Comparison of ENCODE assay signal across 8 cellular contexts in genomic region chr11:134228625-134229024, GRCh38. TPM values are rescaled to one million over a fixed set of nuclear protein-coding genes. Genes with fewer than 3 reads are reported as not detected.
A peak's percentile ranks its signal among the peaks of the same experiment; 100 is the strongest.
DNase-seq lines count a peak whose midpoint lies in the region; ATAC-seq, FAIRE-seq and TF ChIP-seq lines count a peak whose summit lies in the region.

No MANE protein-coding gene starts in this region.

- H3K4me2 ChIP-seq in DOHH2 (ENCODE audit: low read length) (peak overlapping the region; percentile 37), astrocyte (ENCODE audit: low read length) (no peak overlapping the region)

- peaks cover 4% of the 10 kb centered on the region for H3K36me3 Mint-ChIP-seq in astrocyte (ENCODE audit: low read depth, unreplicated experiment)
- H3K36me3 Mint-ChIP-seq in activated T-helper 2 cell treated with anti-CD3 and anti-CD28 coated beads, Interferon-gamma antibody, Interleukin-2, Interleukin-4, amounts not matched to agents 10 μg/mL and 5 μg/mL and 100 μg/mL, durations not matched to agents 14 hours and 24 hours and 36 hours (ENCODE audit: low read depth), result peaks cover 16% of the 10 kb centered on the region

- no peak overlapping the region for H3K27ac Mint-ChIP-seq in astrocyte (ENCODE audit: unreplicated experiment)
- no peak overlapping the region for H3K27ac Mint-ChIP-seq in activated T-helper 2 cell treated with anti-CD3 and anti-CD28 coated beads, Interferon-gamma antibody, Interleukin-2, Interleukin-4, amounts not matched to agents 10 μg/mL and 5 μg/mL and 100 μg/mL, durations not matched to agents 14 hours and 24 hours and 36 hours

- 78% methylated on average over 6 of the region's 6 CpGs for WGBS in right lobe of liver (ENCODE audit: insufficient coverage, low coverage, low lambda C conversion rate, missing lambda C conversion rate)

- peaks cover 28% of the 10 kb centered on the region for H3K4me1 Mint-ChIP-seq in astrocyte (ENCODE audit: low read depth, unreplicated experiment)
- H3K4me1 Mint-ChIP-seq in activated T-helper 2 cell treated with anti-CD3 and anti-CD28 coated beads, Interferon-gamma antibody, Interleukin-2, Interleukin-4, amounts not matched to agents 10 μg/mL and 5 μg/mL and 100 μg/mL, durations not matched to agents 14 hours and 24 hours and 36 hours (ENCODE audit: low read depth), result peaks cover 70% of the 10 kb centered on the region

- TF ChIP-seq CTCF in DOHH2 (IDR thresholded peaks at IDR 0.05; ENCODE audit: low read depth, low read length, poor library complexity, severe bottlenecking), result no peak
- no peak for TF ChIP-seq CTCF in astrocyte (IDR thresholded peaks at IDR 0.05; ENCODE audit: insufficient read depth, low read depth, low read length)
- TF ChIP-seq CTCF in right lobe of liver (IDR thresholded peaks at IDR 0.05), result no peak

- H2AFZ ChIP-seq in astrocyte (ENCODE audit: low read depth, low read length), result no peak overlapping the region

- H3K36me3 ChIP-seq in DOHH2 (ENCODE audit: control insufficient read depth, low read length), result no peaks in the 10 kb centered on the region
- H3K36me3 ChIP-seq in astrocyte (ENCODE audit: insufficient read depth, low read length), result peaks cover 5% of the 10 kb centered on the region
- H3K36me3 ChIP-seq in right lobe of liver, result no peaks in the 10 kb centered on the region

- peaks cover 2% of the 10 kb centered on the region for H3K79me2 ChIP-seq in DOHH2 (ENCODE audit: control insufficient read depth, low read length)
- peaks cover 84% of the 10 kb centered on the region for H3K79me2 ChIP-seq in astrocyte (ENCODE audit: insufficient read depth, low read length)

- H3K9me3 ChIP-seq in DOHH2 (ENCODE audit: control insufficient read depth, insufficient read depth, low read length) (no peaks in the 10 kb centered on the region), astrocyte (ENCODE audit: insufficient read depth, low read depth, low read length) (no peaks in the 10 kb centered on the region), right lobe of liver (no peaks in the 10 kb centered on the region)

- DNase-seq in GM19240 (ENCODE audit: insufficient read length, low spot score) (peak; percentile 48), astrocyte (ENCODE audit: low read depth) (peak; percentile 45), ecto neural progenitor cell (ENCODE audit: low spot score) (no peak), right lobe of liver (no peak), HT-29 (ENCODE audit: low spot score) (no peak)
- DNase-seq in activated T-helper 2 cell treated with anti-CD3 and anti-CD28 coated beads, Interferon-gamma antibody, Interleukin-2, Interleukin-4, amounts not matched to agents 10 μg/mL and 5 μg/mL and 100 μg/mL, durations not matched to agents 14 hours and 24 hours and 36 hours (ENCODE audit: low spot score), result no peak

- TF ChIP-seq POLR2A in right lobe of liver (IDR thresholded peaks at IDR 0.05), result no peak

- H3K4me3 ChIP-seq in DOHH2 (ENCODE audit: low read length), result no peak overlapping the region
- no peak overlapping the region for H3K4me3 ChIP-seq in astrocyte (ENCODE audit: insufficient read depth, low read depth, low read length)
- no peak overlapping the region for H3K4me3 ChIP-seq in right lobe of liver

- H4K20me1 ChIP-seq in DOHH2 (ENCODE audit: control insufficient read depth, insufficient read depth, low read depth, low read length) (peaks cover 61% of the 10 kb centered on the region), astrocyte (ENCODE audit: insufficient read depth, low read length) (peaks cover 82% of the 10 kb centered on the region)

- H3K27me3 ChIP-seq in DOHH2 (ENCODE audit: control insufficient read depth, low read length) (peaks cover 74% of the 10 kb centered on the region), astrocyte (ENCODE audit: insufficient read depth, low read length) (no peaks in the 10 kb centered on the region), right lobe of liver (no peaks in the 10 kb centered on the region)

- no peaks in the 10 kb centered on the region for H3K9me3 Mint-ChIP-seq in astrocyte (ENCODE audit: unreplicated experiment)
- H3K9me3 Mint-ChIP-seq in activated T-helper 2 cell treated with anti-CD3 and anti-CD28 coated beads, Interferon-gamma antibody, Interleukin-2, Interleukin-4, amounts not matched to agents 10 μg/mL and 5 μg/mL and 100 μg/mL, durations not matched to agents 14 hours and 24 hours and 36 hours, result no peaks in the 10 kb centered on the region

- H3F3A ChIP-seq in DOHH2 (ENCODE audit: control insufficient read depth, insufficient read depth), result peaks cover 3% of the 10 kb centered on the region; the same call in 1 of the 2 replicates

- no peak overlapping the region for H3K27ac ChIP-seq in DOHH2 (ENCODE audit: low read depth, low read length)
- H3K27ac ChIP-seq in astrocyte (ENCODE audit: low read depth, low read length), result no peak overlapping the region
- H3K27ac ChIP-seq in right lobe of liver, result no peak overlapping the region

- H3K4me1 ChIP-seq in DOHH2 (ENCODE audit: control insufficient read depth, low read length), result peaks cover 48% of the 10 kb centered on the region
- peaks cover 19% of the 10 kb centered on the region for H3K4me1 ChIP-seq in astrocyte (ENCODE audit: insufficient read depth, low read length)
- peaks cover 0 to 30% (median 5%) of the 10 kb centered on the region in 4 donors for H3K4me1 ChIP-seq in right lobe of liver

- FAIRE-seq in astrocyte (lab: Jason Lieb, UNC), result no peak

- ATAC-seq in HG03095 (IDR thresholded peaks at IDR 0.05; ENCODE audit: unreplicated experiment), result peak; percentile 55
- no peak for ATAC-seq in right lobe of liver

- no peaks in the 10 kb centered on the region for H3K27me3 Mint-ChIP-seq in astrocyte (ENCODE audit: low read depth, unreplicated experiment)
- no peaks in the 10 kb centered on the region for H3K27me3 Mint-ChIP-seq in activated T-helper 2 cell treated with anti-CD3 and anti-CD28 coated beads, Interferon-gamma antibody, Interleukin-2, Interleukin-4, amounts not matched to agents 10 μg/mL and 5 μg/mL and 100 μg/mL, durations not matched to agents 14 hours and 24 hours and 36 hours (ENCODE audit: low read depth)

- H3K9ac ChIP-seq in astrocyte (ENCODE audit: low read length), result no peak overlapping the region

- H3K9me2 ChIP-seq in DOHH2 (replicated peaks; ENCODE audit: control insufficient read depth, low read length), result no peaks in the 10 kb centered on the region

- intact Hi-C loops in right lobe of liver (cut with DNase I), result no loop called here
- intact Hi-C loops in activated T-helper 2 cell treated with anti-CD3 and anti-CD28 coated beads, Interferon-gamma antibody, Interleukin-2, Interleukin-4, amounts not matched to agents 10 μg/mL and 5 μg/mL and 100 μg/mL, durations not matched to agents 14 hours and 24 hours and 36 hours (cut with micrococcal nuclease), result loop anchor here (10.0 kb wide), 1 partner anchor 194 kb away; no protein-coding TSS in a partner anchor

- no peak overlapping the region for H3K4me3 Mint-ChIP-seq in astrocyte (ENCODE audit: unreplicated experiment)
- no peak overlapping the region for H3K4me3 Mint-ChIP-seq in activated T-helper 2 cell treated with anti-CD3 and anti-CD28 coated beads, Interferon-gamma antibody, Interleukin-2, Interleukin-4, amounts not matched to agents 10 μg/mL and 5 μg/mL and 100 μg/mL, durations not matched to agents 14 hours and 24 hours and 36 hours (ENCODE audit: low read depth)

RNA-seq across cellular contexts. Expression of gene VPS26B, which starts 4.2 kb away (rescaled TPM):
- total RNA-seq in astrocyte (46.6 and 47.8 TPM in 2 replicates), right lobe of liver (10 to 100 TPM; 22.6 to 33.7 (median 30.0) TPM)
- total RNA-seq in HT-29 (2014; rRNA removed; shearing (Covaris generic)), result 39.2 and 45.1 TPM in 2 replicates
- total RNA-seq in activated T-helper 2 cell treated with anti-CD3 and anti-CD28 coated beads, Interferon-gamma antibody, Interleukin-2, Interleukin-4, amounts not matched to agents 10 μg/mL and 5 μg/mL and 100 μg/mL, durations not matched to agents 14 hours and 24 hours and 36 hours, result 41.7 and 43.8 TPM in 2 replicates

RNA-seq across cellular contexts. Expression of gene NCAPD3, which starts 4.9 kb away (rescaled TPM):
- 17.0 and 18.5 TPM in 2 replicates for total RNA-seq in astrocyte
- total RNA-seq in right lobe of liver, result 10 to 100 TPM; 11.9 to 21.8 (median 15.5) TPM
- 57.0 and 66.3 TPM in 2 replicates for total RNA-seq in HT-29 (2014; rRNA removed; shearing (Covaris generic))
- 98.2 and 99.9 TPM in 2 replicates for total RNA-seq in activated T-helper 2 cell treated with anti-CD3 and anti-CD28 coated beads, Interferon-gamma antibody, Interleukin-2, Interleukin-4, amounts not matched to agents 10 μg/mL and 5 μg/mL and 100 μg/mL, durations not matched to agents 14 hours and 24 hours and 36 hours

RNA-seq across cellular contexts. Expression of gene THYN1, which starts 24.5 kb away (rescaled TPM):
- total RNA-seq in astrocyte, result 30.5 and 31.6 TPM in 2 replicates
- 10 to 100 TPM; 11.7 to 39.2 (median 20.6) TPM for total RNA-seq in right lobe of liver
- 45.5 and 47.8 TPM in 2 replicates for total RNA-seq in HT-29 (2014; rRNA removed; shearing (Covaris generic))
- 55.6 and 60.8 TPM in 2 replicates for total RNA-seq in activated T-helper 2 cell treated with anti-CD3 and anti-CD28 coated beads, Interferon-gamma antibody, Interleukin-2, Interleukin-4, amounts not matched to agents 10 μg/mL and 5 μg/mL and 100 μg/mL, durations not matched to agents 14 hours and 24 hours and 36 hours

RNA-seq across cellular contexts. Expression of gene ACAD8, which starts 24.7 kb away (rescaled TPM):
- 15.2 and 15.8 TPM in 2 replicates for total RNA-seq in astrocyte
- total RNA-seq in right lobe of liver, result 10 to 100 TPM; 19.1 to 28.3 (median 24.4) TPM
- 25.9 and 28.5 TPM in 2 replicates for total RNA-seq in HT-29 (2014; rRNA removed; shearing (Covaris generic))
- total RNA-seq in activated T-helper 2 cell treated with anti-CD3 and anti-CD28 coated beads, Interferon-gamma antibody, Interleukin-2, Interleukin-4, amounts not matched to agents 10 μg/mL and 5 μg/mL and 100 μg/mL, durations not matched to agents 14 hours and 24 hours and 36 hours, result 27.3 and 27.7 TPM in 2 replicates

RNA-seq across cellular contexts. Expression of gene GLB1L3, which starts 47.6 kb away (rescaled TPM):
- total RNA-seq in astrocyte (0.20 and 0.22 TPM in 2 replicates), right lobe of liver (not detected)
- total RNA-seq in HT-29 (2014; rRNA removed; shearing (Covaris generic)), result not detected in 2 replicates
- 14.5 and 15.4 TPM in 2 replicates for total RNA-seq in activated T-helper 2 cell treated with anti-CD3 and anti-CD28 coated beads, Interferon-gamma antibody, Interleukin-2, Interleukin-4, amounts not matched to agents 10 μg/mL and 5 μg/mL and 100 μg/mL, durations not matched to agents 14 hours and 24 hours and 36 hours

Comparison
In these comparisons a context has a peak if more than half of its experiments do, and no peak if none do; other contexts are left out.
1. DNase-seq: peak in GM19240 (single experiment) and astrocyte (single experiment); none in ecto neural progenitor cell (single experiment), right lobe of liver (0 of 3), HT-29 (single experiment) and activated T-helper 2 cell treated with anti-CD3 and anti-CD28 coated beads, Interferon-gamma antibody, Interleukin-2, Interleukin-4, amounts not matched to agents 10 μg/mL and 5 μg/mL and 100 μg/mL, durations not matched to agents 14 hours and 24 hours and 36 hours (single experiment).